In the genomic region with DNA sequence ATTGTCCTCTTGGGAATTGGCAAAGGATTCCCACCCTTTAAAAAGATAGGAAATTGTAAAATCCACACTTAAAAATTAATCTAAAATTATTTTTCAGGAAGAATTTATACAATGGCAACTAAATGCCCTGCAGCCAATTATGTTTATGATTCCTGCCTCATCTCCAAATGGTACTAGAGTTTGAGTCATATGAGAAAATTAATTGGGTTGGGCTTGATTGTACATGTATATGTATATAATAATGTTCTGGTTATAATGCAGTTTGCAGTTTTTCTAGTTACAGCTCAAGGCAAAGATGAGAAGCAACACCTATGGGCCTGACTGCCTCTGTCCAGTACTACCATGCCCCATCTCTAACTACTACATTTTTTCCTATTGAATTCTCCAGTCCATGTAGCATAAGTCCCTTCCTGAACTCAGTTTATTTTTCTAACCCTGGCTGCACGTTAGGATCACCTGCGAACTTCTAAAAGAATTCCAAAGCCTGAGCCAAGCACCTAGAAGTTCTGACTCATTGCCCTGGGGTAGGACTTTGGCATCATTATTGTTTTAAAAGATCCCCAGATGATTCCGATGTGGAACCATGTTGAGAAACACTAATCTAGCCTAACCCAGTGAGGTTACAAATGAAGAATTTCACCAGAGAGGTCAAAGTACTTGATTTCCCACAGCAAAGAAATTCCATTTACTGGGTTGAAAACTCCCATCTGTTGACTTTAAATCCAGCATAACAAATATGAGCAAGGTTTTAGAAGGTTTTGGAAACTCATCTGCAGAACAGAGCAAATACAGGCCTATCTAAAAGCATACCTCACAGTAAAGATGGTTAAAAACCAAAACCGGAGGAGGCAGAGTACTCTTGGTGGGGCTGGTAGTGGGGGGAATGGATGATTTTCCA, we compare ENCODE assay signal across 1 cellular context.
TF ChIP-seq lines count a peak whose summit lies in the region.

No MANE protein-coding gene starts in this region.

TF ChIP-seq in HepG2, 621 proteins besides CTCF, POLR2A, EP300 and RAD21 (continued from another document and continues in another):
- TF ChIP-seq, protein P1, sequence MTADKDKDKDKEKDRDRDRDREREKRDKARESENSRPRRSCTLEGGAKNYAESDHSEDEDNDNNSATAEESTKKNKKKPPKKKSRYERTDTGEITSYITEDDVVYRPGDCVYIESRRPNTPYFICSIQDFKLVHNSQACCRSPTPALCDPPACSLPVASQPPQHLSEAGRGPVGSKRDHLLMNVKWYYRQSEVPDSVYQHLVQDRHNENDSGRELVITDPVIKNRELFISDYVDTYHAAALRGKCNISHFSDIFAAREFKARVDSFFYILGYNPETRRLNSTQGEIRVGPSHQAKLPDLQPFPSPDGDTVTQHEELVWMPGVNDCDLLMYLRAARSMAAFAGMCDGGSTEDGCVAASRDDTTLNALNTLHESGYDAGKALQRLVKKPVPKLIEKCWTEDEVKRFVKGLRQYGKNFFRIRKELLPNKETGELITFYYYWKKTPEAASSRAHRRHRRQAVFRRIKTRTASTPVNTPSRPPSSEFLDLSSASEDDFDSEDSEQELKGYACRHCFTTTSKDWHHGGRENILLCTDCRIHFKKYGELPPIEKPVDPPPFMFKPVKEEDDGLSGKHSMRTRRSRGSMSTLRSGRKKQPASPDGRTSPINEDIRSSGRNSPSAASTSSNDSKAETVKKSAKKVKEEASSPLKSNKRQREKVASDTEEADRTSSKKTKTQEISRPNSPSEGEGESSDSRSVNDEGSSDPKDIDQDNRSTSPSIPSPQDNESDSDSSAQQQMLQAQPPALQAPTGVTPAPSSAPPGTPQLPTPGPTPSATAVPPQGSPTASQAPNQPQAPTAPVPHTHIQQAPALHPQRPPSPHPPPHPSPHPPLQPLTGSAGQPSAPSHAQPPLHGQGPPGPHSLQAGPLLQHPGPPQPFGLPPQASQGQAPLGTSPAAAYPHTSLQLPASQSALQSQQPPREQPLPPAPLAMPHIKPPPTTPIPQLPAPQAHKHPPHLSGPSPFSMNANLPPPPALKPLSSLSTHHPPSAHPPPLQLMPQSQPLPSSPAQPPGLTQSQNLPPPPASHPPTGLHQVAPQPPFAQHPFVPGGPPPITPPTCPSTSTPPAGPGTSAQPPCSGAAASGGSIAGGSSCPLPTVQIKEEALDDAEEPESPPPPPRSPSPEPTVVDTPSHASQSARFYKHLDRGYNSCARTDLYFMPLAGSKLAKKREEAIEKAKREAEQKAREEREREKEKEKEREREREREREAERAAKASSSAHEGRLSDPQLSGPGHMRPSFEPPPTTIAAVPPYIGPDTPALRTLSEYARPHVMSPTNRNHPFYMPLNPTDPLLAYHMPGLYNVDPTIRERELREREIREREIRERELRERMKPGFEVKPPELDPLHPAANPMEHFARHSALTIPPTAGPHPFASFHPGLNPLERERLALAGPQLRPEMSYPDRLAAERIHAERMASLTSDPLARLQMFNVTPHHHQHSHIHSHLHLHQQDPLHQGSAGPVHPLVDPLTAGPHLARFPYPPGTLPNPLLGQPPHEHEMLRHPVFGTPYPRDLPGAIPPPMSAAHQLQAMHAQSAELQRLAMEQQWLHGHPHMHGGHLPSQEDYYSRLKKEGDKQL (CRISPR knock-in tag; IDR thresholded peaks at IDR 0.05; ENCODE audit: low read depth): peak; percentile 38; the same call in 1 of the 2 replicates
- TF ChIP-seq ZNF121 (CRISPR knock-in tag; IDR thresholded peaks at IDR 0.05): peak; percentile 99
- TF ChIP-seq TCF12 (IDR thresholded peaks at IDR 0.05): no peak
- TF ChIP-seq TCF12 (CRISPR knock-in tag; IDR thresholded peaks at IDR 0.05): no peak; the same call in 1 of the 2 replicates
- peak; percentile 52; the same call in 1 of the 2 replicates for TF ChIP-seq ZFP36L1 (CRISPR knock-in tag; IDR thresholded peaks at IDR 0.05)
- TF ChIP-seq JUN (CRISPR knock-in tag; IDR thresholded peaks at IDR 0.05): peak; percentile 89
- TF ChIP-seq PITX1 (CRISPR knock-in tag; IDR thresholded peaks at IDR 0.05): peak; percentile 77
- TF ChIP-seq ZZZ3 (CRISPR knock-in tag; IDR thresholded peaks at IDR 0.05; ENCODE audit: borderline replicate concordance): no peak
- peak; percentile 86 for TF ChIP-seq HNF4G (IDR thresholded peaks at IDR 0.05; ENCODE audit: borderline replicate concordance, low read depth, low read length)
- peak; percentile 70; the same call in 1 of the 2 replicates for TF ChIP-seq HNF4G (CRISPR knock-in tag; IDR thresholded peaks at IDR 0.05; ENCODE audit: borderline replicate concordance, low read depth)
- peak; percentile 52; the same call in 1 of the 2 replicates for TF ChIP-seq DPF2 (CRISPR knock-in tag; IDR thresholded peaks at IDR 0.05; ENCODE audit: borderline replicate concordance, low read depth)
- TF ChIP-seq SOX13 (IDR thresholded peaks at IDR 0.05): no peak
- peak in 1 of 2 experiments; percentile 87; a peak in 2 of 4 replicates for TF ChIP-seq SOX13 (CRISPR knock-in tag; conservative IDR thresholded peaks at IDR 0.05 in 1 of 2, IDR thresholded peaks at IDR 0.05 in 1 of 2)
- TF ChIP-seq, protein P2, sequence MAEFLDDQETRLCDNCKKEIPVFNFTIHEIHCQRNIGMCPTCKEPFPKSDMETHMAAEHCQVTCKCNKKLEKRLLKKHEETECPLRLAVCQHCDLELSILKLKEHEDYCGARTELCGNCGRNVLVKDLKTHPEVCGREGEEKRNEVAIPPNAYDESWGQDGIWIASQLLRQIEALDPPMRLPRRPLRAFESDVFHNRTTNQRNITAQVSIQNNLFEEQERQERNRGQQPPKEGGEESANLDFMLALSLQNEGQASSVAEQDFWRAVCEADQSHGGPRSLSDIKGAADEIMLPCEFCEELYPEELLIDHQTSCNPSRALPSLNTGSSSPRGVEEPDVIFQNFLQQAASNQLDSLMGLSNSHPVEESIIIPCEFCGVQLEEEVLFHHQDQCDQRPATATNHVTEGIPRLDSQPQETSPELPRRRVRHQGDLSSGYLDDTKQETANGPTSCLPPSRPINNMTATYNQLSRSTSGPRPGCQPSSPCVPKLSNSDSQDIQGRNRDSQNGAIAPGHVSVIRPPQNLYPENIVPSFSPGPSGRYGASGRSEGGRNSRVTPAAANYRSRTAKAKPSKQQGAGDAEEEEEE (CRISPR knock-in tag; IDR thresholded peaks at IDR 0.05; ENCODE audit: borderline replicate concordance): no peak
- TF ChIP-seq, protein P3, sequence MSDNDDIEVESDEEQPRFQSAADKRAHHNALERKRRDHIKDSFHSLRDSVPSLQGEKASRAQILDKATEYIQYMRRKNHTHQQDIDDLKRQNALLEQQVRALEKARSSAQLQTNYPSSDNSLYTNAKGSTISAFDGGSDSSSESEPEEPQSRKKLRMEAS (IDR thresholded peaks at IDR 0.05): no peak
- peak; percentile 75; the same call in 1 of the 2 replicates for TF ChIP-seq JUND (CRISPR knock-in tag; IDR thresholded peaks at IDR 0.05)
- peak; percentile 66; the same call in 1 of the 2 replicates for TF ChIP-seq TBX3 (IDR thresholded peaks at IDR 0.05; ENCODE audit: borderline replicate concordance)
- peak; percentile 10 for TF ChIP-seq SKI (IDR thresholded peaks at IDR 0.05; ENCODE audit: partially characterized antibody)
- TF ChIP-seq SRY (CRISPR knock-in tag; IDR thresholded peaks at IDR 0.05): peak; percentile 30; the same call in 1 of the 2 replicates
- TF ChIP-seq, protein P4, sequence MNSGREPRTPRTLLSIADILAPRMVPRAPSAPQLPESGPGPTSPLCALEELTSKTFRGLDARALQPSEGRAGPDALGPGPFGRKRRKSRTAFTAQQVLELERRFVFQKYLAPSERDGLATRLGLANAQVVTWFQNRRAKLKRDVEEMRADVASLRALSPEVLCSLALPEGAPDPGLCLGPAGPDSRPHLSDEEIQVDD (CRISPR knock-in tag; IDR thresholded peaks at IDR 0.05; ENCODE audit: borderline replicate concordance): no peak
- TF ChIP-seq NFKBIZ (CRISPR knock-in tag; IDR thresholded peaks at IDR 0.05): 0 out of 2 replicates have a peak, but pooled peaks have one; percentile 49
- TF ChIP-seq, protein P5, sequence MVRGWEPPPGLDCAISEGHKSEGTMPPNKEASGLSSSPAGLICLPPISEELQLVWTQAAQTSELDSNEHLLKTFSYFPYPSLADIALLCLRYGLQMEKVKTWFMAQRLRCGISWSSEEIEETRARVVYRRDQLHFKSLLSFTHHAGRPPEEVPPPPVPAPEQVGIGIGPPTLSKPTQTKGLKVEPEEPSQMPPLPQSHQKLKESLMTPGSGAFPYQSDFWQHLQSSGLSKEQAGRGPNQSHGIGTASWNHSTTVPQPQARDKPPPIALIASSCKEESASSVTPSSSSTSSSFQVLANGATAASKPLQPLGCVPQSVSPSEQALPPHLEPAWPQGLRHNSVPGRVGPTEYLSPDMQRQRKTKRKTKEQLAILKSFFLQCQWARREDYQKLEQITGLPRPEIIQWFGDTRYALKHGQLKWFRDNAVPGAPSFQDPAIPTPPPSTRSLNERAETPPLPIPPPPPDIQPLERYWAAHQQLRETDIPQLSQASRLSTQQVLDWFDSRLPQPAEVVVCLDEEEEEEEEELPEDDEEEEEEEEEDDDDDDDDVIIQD (CRISPR knock-in tag; IDR thresholded peaks at IDR 0.05; ENCODE audit: low read depth): peak; percentile 97
- TF ChIP-seq, protein P6, sequence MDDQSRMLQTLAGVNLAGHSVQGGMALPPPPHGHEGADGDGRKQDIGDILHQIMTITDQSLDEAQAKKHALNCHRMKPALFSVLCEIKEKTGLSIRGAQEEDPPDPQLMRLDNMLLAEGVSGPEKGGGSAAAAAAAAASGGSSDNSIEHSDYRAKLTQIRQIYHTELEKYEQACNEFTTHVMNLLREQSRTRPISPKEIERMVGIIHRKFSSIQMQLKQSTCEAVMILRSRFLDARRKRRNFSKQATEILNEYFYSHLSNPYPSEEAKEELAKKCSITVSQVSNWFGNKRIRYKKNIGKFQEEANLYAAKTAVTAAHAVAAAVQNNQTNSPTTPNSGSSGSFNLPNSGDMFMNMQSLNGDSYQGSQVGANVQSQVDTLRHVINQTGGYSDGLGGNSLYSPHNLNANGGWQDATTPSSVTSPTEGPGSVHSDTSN (CRISPR knock-in tag; IDR thresholded peaks at IDR 0.05; ENCODE audit: borderline replicate concordance): no peak
- peak in 1 of 2 experiments; percentile 89; a peak in 2 of 4 replicates for TF ChIP-seq NR2F1 (CRISPR knock-in tag; IDR thresholded peaks at IDR 0.05)
- TF ChIP-seq, protein P7, sequence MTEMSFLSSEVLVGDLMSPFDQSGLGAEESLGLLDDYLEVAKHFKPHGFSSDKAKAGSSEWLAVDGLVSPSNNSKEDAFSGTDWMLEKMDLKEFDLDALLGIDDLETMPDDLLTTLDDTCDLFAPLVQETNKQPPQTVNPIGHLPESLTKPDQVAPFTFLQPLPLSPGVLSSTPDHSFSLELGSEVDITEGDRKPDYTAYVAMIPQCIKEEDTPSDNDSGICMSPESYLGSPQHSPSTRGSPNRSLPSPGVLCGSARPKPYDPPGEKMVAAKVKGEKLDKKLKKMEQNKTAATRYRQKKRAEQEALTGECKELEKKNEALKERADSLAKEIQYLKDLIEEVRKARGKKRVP (CRISPR knock-in tag; IDR thresholded peaks at IDR 0.05): peak in 1 of 2 experiments; percentile 47; a peak in 1 of 4 replicates
- TF ChIP-seq, protein P8, sequence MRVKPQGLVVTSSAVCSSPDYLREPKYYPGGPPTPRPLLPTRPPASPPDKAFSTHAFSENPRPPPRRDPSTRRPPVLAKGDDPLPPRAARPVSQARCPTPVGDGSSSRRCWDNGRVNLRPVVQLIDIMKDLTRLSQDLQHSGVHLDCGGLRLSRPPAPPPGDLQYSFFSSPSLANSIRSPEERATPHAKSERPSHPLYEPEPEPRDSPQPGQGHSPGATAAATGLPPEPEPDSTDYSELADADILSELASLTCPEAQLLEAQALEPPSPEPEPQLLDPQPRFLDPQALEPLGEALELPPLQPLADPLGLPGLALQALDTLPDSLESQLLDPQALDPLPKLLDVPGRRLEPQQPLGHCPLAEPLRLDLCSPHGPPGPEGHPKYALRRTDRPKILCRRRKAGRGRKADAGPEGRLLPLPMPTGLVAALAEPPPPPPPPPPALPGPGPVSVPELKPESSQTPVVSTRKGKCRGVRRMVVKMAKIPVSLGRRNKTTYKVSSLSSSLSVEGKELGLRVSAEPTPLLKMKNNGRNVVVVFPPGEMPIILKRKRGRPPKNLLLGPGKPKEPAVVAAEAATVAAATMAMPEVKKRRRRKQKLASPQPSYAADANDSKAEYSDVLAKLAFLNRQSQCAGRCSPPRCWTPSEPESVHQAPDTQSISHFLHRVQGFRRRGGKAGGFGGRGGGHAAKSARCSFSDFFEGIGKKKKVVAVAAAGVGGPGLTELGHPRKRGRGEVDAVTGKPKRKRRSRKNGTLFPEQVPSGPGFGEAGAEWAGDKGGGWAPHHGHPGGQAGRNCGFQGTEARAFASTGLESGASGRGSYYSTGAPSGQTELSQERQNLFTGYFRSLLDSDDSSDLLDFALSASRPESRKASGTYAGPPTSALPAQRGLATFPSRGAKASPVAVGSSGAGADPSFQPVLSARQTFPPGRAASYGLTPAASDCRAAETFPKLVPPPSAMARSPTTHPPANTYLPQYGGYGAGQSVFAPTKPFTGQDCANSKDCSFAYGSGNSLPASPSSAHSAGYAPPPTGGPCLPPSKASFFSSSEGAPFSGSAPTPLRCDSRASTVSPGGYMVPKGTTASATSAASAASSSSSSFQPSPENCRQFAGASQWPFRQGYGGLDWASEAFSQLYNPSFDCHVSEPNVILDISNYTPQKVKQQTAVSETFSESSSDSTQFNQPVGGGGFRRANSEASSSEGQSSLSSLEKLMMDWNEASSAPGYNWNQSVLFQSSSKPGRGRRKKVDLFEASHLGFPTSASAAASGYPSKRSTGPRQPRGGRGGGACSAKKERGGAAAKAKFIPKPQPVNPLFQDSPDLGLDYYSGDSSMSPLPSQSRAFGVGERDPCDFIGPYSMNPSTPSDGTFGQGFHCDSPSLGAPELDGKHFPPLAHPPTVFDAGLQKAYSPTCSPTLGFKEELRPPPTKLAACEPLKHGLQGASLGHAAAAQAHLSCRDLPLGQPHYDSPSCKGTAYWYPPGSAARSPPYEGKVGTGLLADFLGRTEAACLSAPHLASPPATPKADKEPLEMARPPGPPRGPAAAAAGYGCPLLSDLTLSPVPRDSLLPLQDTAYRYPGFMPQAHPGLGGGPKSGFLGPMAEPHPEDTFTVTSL (CRISPR knock-in tag; IDR thresholded peaks at IDR 0.05; ENCODE audit: borderline replicate concordance): peak; percentile 91; the same call in 1 of the 2 replicates
- 0 out of 2 replicates have a peak, but pooled peaks have one; percentile 60 for TF ChIP-seq REPIN1 (CRISPR knock-in tag; IDR thresholded peaks at IDR 0.05; ENCODE audit: borderline replicate concordance, low read depth)
- TF ChIP-seq SMARCC2 (IDR thresholded peaks at IDR 0.05): 0 out of 2 replicates have a peak, but pooled peaks have one; percentile 32
- TF ChIP-seq RBM22 (optimal IDR thresholded peaks at IDR 0.05; ENCODE audit: low read length): peak; percentile 46
- peak; percentile 89 for TF ChIP-seq HNF4A (CRISPR knock-in tag; IDR thresholded peaks at IDR 0.05)
- TF ChIP-seq ZNF432 (CRISPR knock-in tag; IDR thresholded peaks at IDR 0.05; ENCODE audit: borderline replicate concordance): no peak
- peak in 1 of 2 experiments; percentile 61; a peak in 1 of 4 replicates for TF ChIP-seq KLF16 (CRISPR knock-in tag; IDR thresholded peaks at IDR 0.05)
- peak; percentile 81; the same call in 1 of the 2 replicates for TF ChIP-seq ZKSCAN8 (CRISPR knock-in tag; IDR thresholded peaks at IDR 0.05; ENCODE audit: borderline replicate concordance)
- TF ChIP-seq NONO (IDR thresholded peaks at IDR 0.05): no peak
- TF ChIP-seq NONO (CRISPR knock-in tag; conservative IDR thresholded peaks at IDR 0.05): no peak
- peak; percentile 80 for TF ChIP-seq ZMYM2 (CRISPR knock-in tag; IDR thresholded peaks at IDR 0.05)
- no peak for TF ChIP-seq PHF20 (CRISPR knock-in tag; IDR thresholded peaks at IDR 0.05)
- no peak for TF ChIP-seq CREB1 (IDR thresholded peaks at IDR 0.05)
- peak; percentile 74 for TF ChIP-seq CREB1 (CRISPR knock-in tag; IDR thresholded peaks at IDR 0.05)
